Comparison of ENCODE assay signal across 11 cellular contexts in the genomic region with DNA sequence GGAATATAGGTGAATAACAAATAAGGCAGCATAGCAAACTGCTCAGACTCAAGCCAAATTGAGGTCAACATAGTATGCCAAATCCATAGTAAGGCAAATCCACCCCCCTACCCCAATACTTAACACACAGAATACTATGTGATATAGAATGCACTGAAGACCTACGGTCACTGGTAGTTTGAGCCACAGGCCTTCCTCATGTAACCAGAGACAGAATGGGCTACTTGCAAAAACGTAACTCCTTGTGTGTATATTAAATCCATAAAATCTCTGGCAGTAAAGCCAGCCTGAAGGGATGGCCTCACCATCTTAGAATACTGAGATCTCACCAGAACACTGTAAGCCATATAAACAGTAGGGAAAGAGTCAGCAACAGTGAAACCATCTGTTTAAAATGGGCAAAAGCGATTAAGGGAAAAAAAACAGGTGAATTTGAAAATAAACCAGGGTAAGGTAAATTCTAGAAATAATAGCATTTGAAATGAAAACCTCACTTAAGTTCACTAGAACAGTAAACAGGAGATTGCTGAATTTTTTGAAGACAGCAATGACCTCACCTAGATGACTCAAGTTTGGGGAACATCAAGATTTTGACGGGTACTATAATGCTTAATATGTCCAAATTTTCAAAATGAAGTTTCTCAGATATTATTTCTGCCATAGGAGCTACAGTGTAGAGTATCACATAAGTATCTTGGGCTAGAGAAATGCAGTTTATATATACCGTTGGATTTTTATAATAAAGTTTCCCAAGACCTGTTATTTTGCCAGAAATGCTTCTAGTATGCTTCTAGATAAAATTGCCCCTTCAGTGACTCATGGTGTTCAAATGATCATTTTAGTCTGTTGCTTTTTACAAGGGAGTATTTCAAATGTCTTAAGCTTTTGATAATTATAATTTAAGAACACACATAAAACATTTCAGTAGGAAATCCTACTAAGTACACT. TPM values are rescaled to one million over a fixed set of nuclear protein-coding genes. Genes with fewer than 3 reads are reported as not detected.
A peak's percentile ranks its signal among the peaks of the same experiment; 100 is the strongest.
DNase-seq lines count a peak whose midpoint lies in the region; ATAC-seq and TF ChIP-seq lines count a peak whose summit lies in the region.
"Had no signal": no experiment of that assay in that cellular context is flagged by ENCODE, and none has a peak within 500 bp of the region (broad histone marks: within the 10 kb centered on the region; RNA-seq: fewer than 3 reads in every experiment).

No MANE protein-coding gene starts in this region.

- no peaks in the 10 kb centered on the region for H3K9me2 ChIP-seq in Karpas-422 (replicated peaks; ENCODE audit: insufficient read depth, low read length)

- DNase-seq in NCI-H2171 treated with DMSO at 0.1 percent for 48 hours (lab: John Stamatoyannopoulos, UW) (peak; percentile 16), NCI-H2171 (lab: John Stamatoyannopoulos, UW) (no peak), Karpas-422 (peak; percentile 52), neural progenitor cell (ENCODE audit: low spot score) (no peak), NCI-H2029 treated with DMSO at 0.1 percent for 48 hours (lab: John Stamatoyannopoulos, UW) (no peak), upper lobe of right lung (no peak)
- DNase-seq: ACHN, left cardiac atrium, NCI-H524 treated with DMSO at 0.1 percent for 48 hours had no signal

- H3K4me3 Mint-ChIP-seq in activated naive CD8-positive, alpha-beta T cell, result peak overlapping the region; percentile 52
- H3K4me3 Mint-ChIP-seq in neural progenitor cell, result no peak overlapping the region

- ATAC-seq in GM19035 (IDR thresholded peaks at IDR 0.05; ENCODE audit: unreplicated experiment), result no peak
- ATAC-seq in upper lobe of right lung, result no peak

- peaks cover 2% of the 10 kb centered on the region for H3K4me1 ChIP-seq in Karpas-422 (ENCODE audit: low read length)
- H3K4me1 ChIP-seq in neural progenitor cell, result no peaks in the 10 kb centered on the region
- H3K4me1 ChIP-seq in upper lobe of right lung, result peaks cover 12% of the 10 kb centered on the region

- intact Hi-C loops in upper lobe of right lung (cut with DNase I), result no loop called here

- H3K27me3 ChIP-seq in Karpas-422 (ENCODE audit: low read length) (no peaks in the 10 kb centered on the region), neural progenitor cell (no peaks in the 10 kb centered on the region), upper lobe of right lung (no peaks in the 10 kb centered on the region)

- H4K20me1 ChIP-seq in Karpas-422 (ENCODE audit: insufficient read depth, low read depth, low read length), result peaks cover 39% of the 10 kb centered on the region
- H4K20me1 ChIP-seq in neural progenitor cell (ENCODE audit: low read depth), result peaks cover 57% of the 10 kb centered on the region

- H3K27ac Mint-ChIP-seq in activated naive CD8-positive, alpha-beta T cell, result peak overlapping the region; percentile 85
- H3K27ac Mint-ChIP-seq in neural progenitor cell, result no peak overlapping the region

- no peaks in the 10 kb centered on the region for H3K79me2 ChIP-seq in Karpas-422 (ENCODE audit: low read length)
- H3K79me2 ChIP-seq in neural progenitor cell (ENCODE audit: low read depth), result peaks cover 39% of the 10 kb centered on the region

- H3K9me3 ChIP-seq in Karpas-422 (ENCODE audit: low read length), result no peaks in the 10 kb centered on the region
- no peaks in the 10 kb centered on the region for H3K9me3 ChIP-seq in neural progenitor cell (ENCODE audit: low read depth)
- H3K9me3 ChIP-seq in upper lobe of right lung, result no peaks in the 10 kb centered on the region

- H3K9me3 Mint-ChIP-seq in activated naive CD8-positive, alpha-beta T cell (ENCODE audit: low read depth), result no peaks in the 10 kb centered on the region
- H3K9me3 Mint-ChIP-seq in neural progenitor cell, result no peaks in the 10 kb centered on the region

- H3K4me1 Mint-ChIP-seq in activated naive CD8-positive, alpha-beta T cell (ENCODE audit: low read depth), result peaks cover 83% of the 10 kb centered on the region
- peaks cover 20% of the 10 kb centered on the region for H3K4me1 Mint-ChIP-seq in neural progenitor cell

- no peak for TF ChIP-seq CTCF in neural progenitor cell (IDR thresholded peaks at IDR 0.05)
- TF ChIP-seq CTCF in upper lobe of right lung (IDR thresholded peaks at IDR 0.05), result no peak

- peaks cover 37% of the 10 kb centered on the region for H3K36me3 Mint-ChIP-seq in activated naive CD8-positive, alpha-beta T cell
- H3K36me3 Mint-ChIP-seq in neural progenitor cell, result peaks cover 45% of the 10 kb centered on the region

- H3K9ac ChIP-seq in Karpas-422 (ENCODE audit: low read length) (no peak overlapping the region), neural progenitor cell (no peak overlapping the region)

- H3K27me3 Mint-ChIP-seq in activated naive CD8-positive, alpha-beta T cell, result no peaks in the 10 kb centered on the region
- H3K27me3 Mint-ChIP-seq in neural progenitor cell (ENCODE audit: insufficient read depth, low read depth), result no peaks in the 10 kb centered on the region

- H3K36me3 ChIP-seq in Karpas-422 (ENCODE audit: insufficient read depth, low read length) (peaks cover 30% of the 10 kb centered on the region), neural progenitor cell (peaks cover 28% of the 10 kb centered on the region), upper lobe of right lung (peaks cover 36% of the 10 kb centered on the region)

- H3K27ac ChIP-seq in Karpas-422 (ENCODE audit: low read length), result peak overlapping the region; percentile 6; the same call in 1 of the 2 replicates
- H3K27ac ChIP-seq in neural progenitor cell, result peak overlapping the region; percentile 80
- no peak overlapping the region for H3K27ac ChIP-seq in upper lobe of right lung

- H2AFZ ChIP-seq in Karpas-422 (ENCODE audit: low read length), result no peak overlapping the region
- H2AFZ ChIP-seq in neural progenitor cell (replicated peaks), result no peak overlapping the region

- no peak overlapping the region for H3K4me3 ChIP-seq in Karpas-422 (ENCODE audit: low read length)
- no peak overlapping the region for H3K4me3 ChIP-seq in neural progenitor cell
- H3K4me3 ChIP-seq in upper lobe of right lung, result no peak overlapping the region

- peaks cover 94% of the 10 kb centered on the region for H3F3A ChIP-seq in neural progenitor cell (ENCODE audit: low read depth)

- H3K4me2 ChIP-seq in Karpas-422 (ENCODE audit: low read depth, low read length, poor library complexity, severe bottlenecking) (no peak overlapping the region), neural progenitor cell (no peak overlapping the region)

RNA-seq across cellular contexts. Expression of a gene that starts 13.9 kb away (rescaled TPM):
- total RNA-seq in Karpas-422 (2014; rRNA removed; shearing (Covaris generic); ENCODE audit: low replicate concordance), result 145 and 197 TPM in 2 replicates
- total RNA-seq in neural progenitor cell (ENCODE audit: low replicate concordance), result 552 and 601 TPM in 2 replicates
- 343 TPM for total RNA-seq in upper lobe of right lung

RNA-seq across cellular contexts. Expression of a gene that starts 14.9 kb away (rescaled TPM):
- total RNA-seq in Karpas-422 (2014; rRNA removed; shearing (Covaris generic); ENCODE audit: low replicate concordance), result 111 and 168 TPM in 2 replicates
- 249 and 360 TPM in 2 replicates for total RNA-seq in neural progenitor cell (ENCODE audit: low replicate concordance)
- 83.8 TPM for total RNA-seq in upper lobe of right lung

RNA-seq across cellular contexts. Expression of a gene that starts 34.6 kb away (rescaled TPM):
- not detected in 2 replicates for total RNA-seq in Karpas-422 (2014; rRNA removed; shearing (Covaris generic); ENCODE audit: low replicate concordance)
- 6.2 and 6.9 TPM in 2 replicates for total RNA-seq in neural progenitor cell (ENCODE audit: low replicate concordance)
- 4.1 TPM for total RNA-seq in upper lobe of right lung

Comparison
In these comparisons a context has a peak if more than half of its experiments do, and no peak if none do; other contexts are left out.
1. DNase-seq: peak in NCI-H2171 treated with DMSO at 0.1 percent for 48 hours (single experiment) and Karpas-422 (single experiment); none in NCI-H2171 (single experiment), neural progenitor cell (single experiment), NCI-H2029 treated with DMSO at 0.1 percent for 48 hours (single experiment) and upper lobe of right lung (single experiment).